8 cellular contexts compared by ENCODE assay signal in genomic region chr9:136011703-136012496, GRCh38. TPM values are rescaled to one million over a fixed set of nuclear protein-coding genes. Genes with fewer than 3 reads are reported as not detected.
DNase-seq lines count a peak whose midpoint lies in the region; ATAC-seq and TF ChIP-seq lines count a peak whose summit lies in the region.

No MANE protein-coding gene starts in this region.

- no peak overlapping the region for H3K4me3 Mint-ChIP-seq in activated T-cell treated with anti-CD3 and anti-CD28 coated beads, Interleukin-2, amount 50 U/mL, for 72 hours
- H3K4me3 Mint-ChIP-seq in stimulated activated effector memory CD8-positive, alpha-beta T cell treated with anti-CD3 and anti-CD28 coated beads, Interleukin-12 subunit alpha, Interleukin-12 subunit beta, amount 100 ng/mL, for 72 hours, result no peak overlapping the region

- no peaks in the 10 kb centered on the region for H3K4me1 Mint-ChIP-seq in activated T-cell treated with anti-CD3 and anti-CD28 coated beads, Interleukin-2, amount 50 U/mL, for 72 hours (ENCODE audit: low read depth)
- H3K4me1 Mint-ChIP-seq in stimulated activated effector memory CD8-positive, alpha-beta T cell treated with anti-CD3 and anti-CD28 coated beads, Interleukin-12 subunit alpha, Interleukin-12 subunit beta, amount 100 ng/mL, for 72 hours, result peaks cover 7% of the 10 kb centered on the region

- H3K9me3 Mint-ChIP-seq in activated T-cell treated with anti-CD3 and anti-CD28 coated beads, Interleukin-2, amount 50 U/mL, for 72 hours, result no peaks in the 10 kb centered on the region
- no peaks in the 10 kb centered on the region for H3K9me3 Mint-ChIP-seq in stimulated activated effector memory CD8-positive, alpha-beta T cell treated with anti-CD3 and anti-CD28 coated beads, Interleukin-12 subunit alpha, Interleukin-12 subunit beta, amount 100 ng/mL, for 72 hours

- H3K27me3 ChIP-seq in adrenal gland (no peaks in the 10 kb centered on the region), cardiac muscle cell (no peaks in the 10 kb centered on the region), parathyroid adenoma (ENCODE audit: control insufficient read depth, insufficient read depth, low read length) (no peaks in the 10 kb centered on the region)

- H3K4me2 ChIP-seq in parathyroid adenoma (ENCODE audit: low read length), result no peak overlapping the region

- no peaks in the 10 kb centered on the region for H3K79me2 ChIP-seq in parathyroid adenoma

- 48 to 65% (median 61%) methylated on average over 20 to 59 of the region's 59 CpGs for WGBS in adrenal gland, 4 donors

- no peaks in the 10 kb centered on the region for H3K27me3 Mint-ChIP-seq in activated T-cell treated with anti-CD3 and anti-CD28 coated beads, Interleukin-2, amount 50 U/mL, for 72 hours (ENCODE audit: low read depth)

- H3K36me3 Mint-ChIP-seq in activated T-cell treated with anti-CD3 and anti-CD28 coated beads, Interleukin-2, amount 50 U/mL, for 72 hours (ENCODE audit: insufficient read depth in 2 of 2), result no peaks in the 10 kb centered on the region
- H3K36me3 Mint-ChIP-seq in stimulated activated effector memory CD8-positive, alpha-beta T cell treated with anti-CD3 and anti-CD28 coated beads, Interleukin-12 subunit alpha, Interleukin-12 subunit beta, amount 100 ng/mL, for 72 hours, result peaks cover 5% of the 10 kb centered on the region

- no peak overlapping the region for H2AFZ ChIP-seq in parathyroid adenoma

- intact Hi-C loops in adrenal gland (cut with DNase I), result no loop called here

- no peaks in the 10 kb centered on the region for H3K9me3 ChIP-seq in adrenal gland (replicated peaks in 1 of 3)
- H3K9me3 ChIP-seq in cardiac muscle cell (ENCODE audit: low read depth), result no peaks in the 10 kb centered on the region
- no peaks in the 10 kb centered on the region for H3K9me3 ChIP-seq in parathyroid adenoma (ENCODE audit: control insufficient read depth, low read length)

- TF ChIP-seq POLR2A in adrenal gland (IDR thresholded peaks at IDR 0.05), result no peak

- peak overlapping the region; percentile 28 to 88 (median 69) for H3K27ac ChIP-seq in adrenal gland
- H3K27ac ChIP-seq in cardiac muscle cell, result peak overlapping the region; percentile 71
- H3K27ac ChIP-seq in parathyroid adenoma, result peak overlapping the region; percentile 59

- no peak for ATAC-seq in GM21717 (IDR thresholded peaks at IDR 0.05; ENCODE audit: unreplicated experiment)
- ATAC-seq in activated T-cell treated with anti-CD3 and anti-CD28 coated beads, Interleukin-2, amount 50 U/mL, for 72 hours (replicated peaks in 1 of 2), result no peak
- no peak for ATAC-seq in HG03139 (IDR thresholded peaks at IDR 0.05; ENCODE audit: unreplicated experiment)
- ATAC-seq in stimulated activated effector memory CD8-positive, alpha-beta T cell treated with anti-CD3 and anti-CD28 coated beads, Interleukin-12 subunit alpha, Interleukin-12 subunit beta, amount 100 ng/mL, for 72 hours, result no peak

- no peak overlapping the region for H3K9ac ChIP-seq in parathyroid adenoma

- H3K36me3 ChIP-seq in adrenal gland (replicated peaks in 1 of 2) (no peaks in the 10 kb centered on the region), cardiac muscle cell (no peaks in the 10 kb centered on the region), parathyroid adenoma (ENCODE audit: control insufficient read depth, insufficient read depth, low read length) (no peaks in the 10 kb centered on the region)

- no peak overlapping the region for H3K4me3 ChIP-seq in adrenal gland
- no peak overlapping the region for H3K4me3 ChIP-seq in cardiac muscle cell
- H3K4me3 ChIP-seq in parathyroid adenoma (ENCODE audit: low read depth, low read length), result no peak overlapping the region

- DNase-seq in AG20443 (ENCODE audit: low spot score) (peak; percentile 78), adrenal gland (peak; percentile 79 to 95 (median 90)), cardiac muscle cell (ENCODE audit: low read depth in 1 of 2, low spot score in 1 of 2) (peak; percentile 80 to 96)
- DNase-seq in activated T-cell treated with anti-CD3 and anti-CD28 coated beads, Interleukin-2, amount 50 U/mL, for 72 hours, result no peak
- DNase-seq in stimulated activated effector memory CD8-positive, alpha-beta T cell treated with anti-CD3 and anti-CD28 coated beads, Interleukin-12 subunit alpha, Interleukin-12 subunit beta, amount 100 ng/mL, for 72 hours (ENCODE audit: low spot score in 2 of 2), result no peak

- peaks cover 17 to 32% of the 10 kb centered on the region in 2 donors for H3K4me1 ChIP-seq in adrenal gland (replicated peaks in 1 of 2)
- H3K4me1 ChIP-seq in cardiac muscle cell (ENCODE audit: low read depth), result peaks cover 16% of the 10 kb centered on the region
- H3K4me1 ChIP-seq in parathyroid adenoma, result no peaks in the 10 kb centered on the region

- H3K27ac Mint-ChIP-seq in activated T-cell treated with anti-CD3 and anti-CD28 coated beads, Interleukin-2, amount 50 U/mL, for 72 hours, result no peak overlapping the region
- no peak overlapping the region for H3K27ac Mint-ChIP-seq in stimulated activated effector memory CD8-positive, alpha-beta T cell treated with anti-CD3 and anti-CD28 coated beads, Interleukin-12 subunit alpha, Interleukin-12 subunit beta, amount 100 ng/mL, for 72 hours

- no peak for TF ChIP-seq CTCF in adrenal gland (IDR thresholded peaks at IDR 0.05)
- TF ChIP-seq CTCF in cardiac muscle cell (IDR thresholded peaks at IDR 0.05; ENCODE audit: low read depth, low read length), result no peak
- TF ChIP-seq CTCF in parathyroid adenoma (IDR thresholded peaks at IDR 0.05), result no peak

RNA-seq across cellular contexts. Expression of gene UBAC1, which starts 50.7 kb away (rescaled TPM):
- total RNA-seq in adrenal gland (10 to 100 TPM; 25.5 to 51.8 (median 37.9) TPM), cardiac muscle cell (60.2 and 66.4 TPM in 2 replicates)
- polyA plus RNA-seq in adrenal gland (10 to 100 TPM; 20.2 to 63.3 (median 60.5) TPM), cardiac muscle cell (48.9 and 60.1 TPM in 2 replicates)
- total RNA-seq in activated T-cell treated with anti-CD3 and anti-CD28 coated beads, Interleukin-2, amount 50 U/mL, for 72 hours, result 10 to 100 TPM; 35.6 to 41.6 TPM

Comparison
In these comparisons a context has a peak if more than half of its experiments do, and no peak if none do; other contexts are left out.
1. DNase-seq: peak in AG20443 (single experiment), adrenal gland (7 of 7) and cardiac muscle cell (2 of 2); none in activated T-cell treated with anti-CD3 and anti-CD28 coated beads, Interleukin-2, amount 50 U/mL, for 72 hours (0 of 2) and stimulated activated effector memory CD8-positive, alpha-beta T cell treated with anti-CD3 and anti-CD28 coated beads, Interleukin-12 subunit alpha, Interleukin-12 subunit beta, amount 100 ng/mL, for 72 hours (0 of 2).
2. Peak in every context shown above with its lines, with median percentiles within 50 percentile points of each other: H3K27ac ChIP-seq.